10 cellular contexts compared by ENCODE assay signal in genomic region chr17:40346768-40347154, GRCh38. TPM values are rescaled to one million over a fixed set of nuclear protein-coding genes. Genes with fewer than 3 reads are reported as not detected.
DNase-seq lines count a peak whose midpoint lies in the region; ATAC-seq and TF ChIP-seq lines count a peak whose summit lies in the region.
"Had no signal": no experiment of that assay in that cellular context is flagged by ENCODE, and none has a peak within 500 bp of the region (broad histone marks: within the 10 kb centered on the region; RNA-seq: fewer than 3 reads in every experiment).

No MANE protein-coding gene starts in this region.

- intact Hi-C loops in Panc1 (cut with micrococcal nuclease; ENCODE audit: unreplicated experiment) (no loop called here), body of pancreas (cut with DNase I) (no loop called here), stomach (cut with DNase I; ENCODE audit: low total_unique reads) (no loop called here)

- H3K9ac ChIP-seq in mesendoderm (ENCODE audit: low read length), result peak overlapping the region; percentile 48

- H3K27me3 ChIP-seq in Panc1 (ENCODE audit: control insufficient read depth, insufficient read depth, low read length), result no peaks in the 10 kb centered on the region
- H3K27me3 ChIP-seq in body of pancreas, result no peaks in the 10 kb centered on the region
- no peaks in the 10 kb centered on the region for H3K27me3 ChIP-seq in mesendoderm (ENCODE audit: insufficient read depth, low read length, poor library complexity)
- H3K27me3 ChIP-seq in stomach, result no peaks in the 10 kb centered on the region

- H3K23ac ChIP-seq in mesendoderm (ENCODE audit: low read length), result no peak overlapping the region

- TF ChIP-seq CTCF in Panc1 (IDR thresholded peaks at IDR 0.05) (no peak), body of pancreas (IDR thresholded peaks at IDR 0.05) (no peak), stomach (IDR thresholded peaks at IDR 0.05) (no peak)

- no TSS peak for BruUV-seq in Panc1 (replicated peaks; lab: Mats Ljungman, UMichigan)

- H3K56ac ChIP-seq in mesendoderm (ENCODE audit: low read length), result peak overlapping the region; percentile 95

- peak overlapping the region; percentile 65 for H3K4ac ChIP-seq in mesendoderm (ENCODE audit: low read depth, low read length)

- CTCF ChIA-PET in Panc1 (lab: Charles Lee), result interaction anchor here (0.6 kb wide), 1 partner anchor 48 kb away, joined by 10 read pairs; no protein-coding TSS in a partner anchor

- no peak for DNase-seq in Panc1 (ENCODE audit: low read depth, low spot score)
- DNase-seq in body of pancreas, result no peak
- DNase-seq in mesendoderm, result no peak
- no peak for DNase-seq in stomach
- DNase-seq in retina, result no peak
- no peak for DNase-seq in AG08395 (ENCODE audit: low spot score)
- DNase-seq: activated CD4-positive, alpha-beta T cell treated with anti-CD3 and anti-CD28 coated beads for 36 hours; mammary epithelial cell; NCI-H748 treated with DMSO at 0.1 percent for 48 hours had no signal

- ATAC-seq in Panc1 (no peak), body of pancreas (no peak), HG02973 (IDR thresholded peaks at IDR 0.05; ENCODE audit: unreplicated experiment) (no peak)
- ATAC-seq: activated CD4-positive, alpha-beta T cell treated with anti-CD3 and anti-CD28 coated beads for 36 hours had no signal

- H3K9me3 ChIP-seq in Panc1 (ENCODE audit: control insufficient read depth, insufficient read depth, low read depth, low read length) (no peaks in the 10 kb centered on the region), body of pancreas (no peaks in the 10 kb centered on the region), stomach (no peaks in the 10 kb centered on the region)

- no peak overlapping the region for H2BK120ac ChIP-seq in mesendoderm (ENCODE audit: low read depth, low read length)

- H3K27ac ChIP-seq in Panc1 (ENCODE audit: low read length), result peak overlapping the region; percentile 54
- peak overlapping the region in 3 of 4 donors; percentile 76 to 89 (median 85) for H3K27ac ChIP-seq in body of pancreas
- peak overlapping the region; percentile 96 for H3K27ac ChIP-seq in mesendoderm (ENCODE audit: low read depth, low read length)
- H3K27ac ChIP-seq in stomach, result peak overlapping the region; percentile 3 to 98 (median 89)

- peak overlapping the region; percentile 87 for H2BK5ac ChIP-seq in mesendoderm (ENCODE audit: low read length)

- H3K36me3 ChIP-seq in Panc1 (ENCODE audit: control insufficient read depth, insufficient read depth, low read length) (0 out of 2 replicates have a peak, but pooled peaks cover 5% of the 10 kb centered on the region), body of pancreas (replicated peaks in 1 of 2; ENCODE audit: insufficient read depth in 1 of 2, low read depth in 2 of 2) (peaks cover 0 to 2% of the 10 kb centered on the region in 2 donors), mesendoderm (ENCODE audit: control insufficient read depth, insufficient read depth, low read length) (no peaks in the 10 kb centered on the region), stomach (peaks cover 6 to 36% (median 22%) of the 10 kb centered on the region in 4 donors)

- no peak overlapping the region for H4K5ac ChIP-seq in mesendoderm (ENCODE audit: low read length)

- TF ChIP-seq POLR2A in body of pancreas (IDR thresholded peaks at IDR 0.05) (no peak), stomach (IDR thresholded peaks at IDR 0.05) (no peak)

- no peak for TF ChIP-seq EP300 in stomach (IDR thresholded peaks at IDR 0.05)

- peak overlapping the region; percentile 5 for H3K18ac ChIP-seq in mesendoderm (ENCODE audit: low read length)

- WGBS in body of pancreas, 2 donors, result 9% methylated on average over 1 of the region's 1 CpG; no CpG with 5 or more reads in 1 of the 2 donors
- WGBS in mesendoderm (ENCODE audit: extremely low coverage, insufficient coverage, low lambda C conversion rate), result no CpG with 5 or more reads among the region's 1 CpG
- WGBS in stomach, 5 donors, result 22 to 60% (median 38%) methylated on average over 1 of the region's 1 CpG

- H2BK15ac ChIP-seq in mesendoderm (replicated peaks; ENCODE audit: low read depth), result no peak overlapping the region

- H2AK5ac ChIP-seq in mesendoderm (ENCODE audit: low read length), result peak overlapping the region; percentile 15

- H3K79me2 ChIP-seq in mesendoderm (ENCODE audit: control insufficient read depth, insufficient read depth, low read length), result peaks cover 45% of the 10 kb centered on the region

- no peak overlapping the region for H3K4me2 ChIP-seq in mesendoderm (ENCODE audit: low read length)

- peaks cover 33% of the 10 kb centered on the region for H3K79me1 ChIP-seq in mesendoderm (ENCODE audit: low read length)

- H4K8ac ChIP-seq in mesendoderm (ENCODE audit: low read depth, low read length), result no peak overlapping the region

- POLR2A ChIA-PET in Panc1 (lab: Charles Lee), result no interaction called here

- peaks cover 87% of the 10 kb centered on the region for H3K4me1 ChIP-seq in Panc1 (ENCODE audit: control insufficient read depth, insufficient read depth, low read length)
- H3K4me1 ChIP-seq in body of pancreas, result peaks cover 70% of the 10 kb centered on the region
- H3K4me1 ChIP-seq in mesendoderm (ENCODE audit: control insufficient read depth, low read depth, low read length), result peaks cover 46% of the 10 kb centered on the region
- peaks cover 80 to 95% (median 88%) of the 10 kb centered on the region in 4 donors for H3K4me1 ChIP-seq in stomach

- H3K4me3 ChIP-seq in Panc1 (ENCODE audit: low read depth in 2 of 2, low read length in 2 of 2) (no peak overlapping the region), body of pancreas (no peak overlapping the region), mesendoderm (ENCODE audit: low read length) (no peak overlapping the region), stomach (peak overlapping the region in 2 of 4 donors; percentile 77 to 83)

- in situ Hi-C loops in Panc1 (cut with HindIII; ENCODE audit: low pct_unique_long_range_greater_than_20kb, low sequenced_read_pairs), result no loop called here

RNA-seq across cellular contexts. Expression of gene GJD3, which starts 17.8 kb away (rescaled TPM):
- total RNA-seq in Panc1 (2021; ENCODE audit: unreplicated experiment) (0.33 TPM), body of pancreas (1 to 10 TPM in 1 of 2 donors, not detected in 1; 1.3 TPM), stomach (1 to 10 TPM in 1 of 5 donors, under 1 TPM in 1, not detected in 3; 0.55 to 1.2 TPM)
- 5.8 TPM for polyA plus RNA-seq in Panc1 (2012; ENCODE audit: insufficient read length)
- not detected for polyA plus RNA-seq in mesendoderm (2013, experiment 1 of 2)
- polyA plus RNA-seq in mesendoderm (2013, experiment 2 of 2), result not detected
- polyA plus RNA-seq in stomach, result not detected
- total RNA-seq: activated CD4-positive, alpha-beta T cell treated with anti-CD3 and anti-CD28 coated beads for 36 hours had no signal
- polyA plus RNA-seq: mammary epithelial cell had no signal

RNA-seq across cellular contexts. Expression of gene RARA, which starts 37.8 kb away (rescaled TPM):
- total RNA-seq in Panc1 (2021; ENCODE audit: unreplicated experiment) (55.6 TPM), body of pancreas (10 to 100 TPM; 11.4 to 13.8 TPM), stomach (10 to 100 TPM; 14.3 to 40.8 (median 24.6) TPM)
- 59.9 TPM for polyA plus RNA-seq in Panc1 (2012; ENCODE audit: insufficient read length)
- polyA plus RNA-seq in mesendoderm (2013, experiment 1 of 2), result 30.6 TPM
- polyA plus RNA-seq in mesendoderm (2013, experiment 2 of 2), result 29.9 TPM
- 10 to 100 TPM; 11.2 to 20.0 (median 17.1) TPM for polyA plus RNA-seq in stomach

RNA-seq across cellular contexts. Expression of gene CDC6, which starts 59.1 kb away (rescaled TPM):
- total RNA-seq in Panc1 (2021; ENCODE audit: unreplicated experiment) (66.3 TPM), body of pancreas (under 1 TPM; 0.66 to 0.78 TPM), stomach (1 to 10 TPM in 4 of 5 donors, not detected in 1; 1.4 to 9.8 (median 4.5) TPM)
- 24.3 TPM for polyA plus RNA-seq in Panc1 (2012; ENCODE audit: insufficient read length)
- 114 TPM for polyA plus RNA-seq in mesendoderm (2013, experiment 1 of 2)
- polyA plus RNA-seq in mesendoderm (2013, experiment 2 of 2), result 117 TPM
- 1 to 10 TPM; 1.1 to 4.0 (median 3.1) TPM for polyA plus RNA-seq in stomach
